ENCODE assay signal across 8 cellular contexts in genomic region chr2:9207641-9208301, GRCh38. TPM values are rescaled to one million over a fixed set of nuclear protein-coding genes. Genes with fewer than 3 reads are reported as not detected.
DNase-seq lines count a peak whose midpoint lies in the region; ATAC-seq and TF ChIP-seq lines count a peak whose summit lies in the region.

No MANE protein-coding gene starts in this region.

- H3K4me3 ChIP-seq in DND-41 (ENCODE audit: low read depth in 1 of 2, low read length in 2 of 2), result peak overlapping the region in 1 of 2 experiments; percentile 76; a peak in 2 of 4 replicates
- peak overlapping the region; percentile 60 for H3K4me3 ChIP-seq in Jurkat, Clone E6-1 (ENCODE audit: low read length)
- H3K4me3 ChIP-seq in iPS-11a (ENCODE audit: low read depth, low read length), result peak overlapping the region; percentile 67
- peak overlapping the region; percentile 77 for H3K4me3 ChIP-seq in skeletal muscle satellite cell (ENCODE audit: low read length)

- H3K27me3 Mint-ChIP-seq in activated T-cell treated with anti-CD3 and anti-CD28 coated beads, Interleukin-2, amount 50 U/mL, for 72 hours (ENCODE audit: low read depth), result peaks cover 53% of the 10 kb centered on the region

- H3K36me3 Mint-ChIP-seq in activated T-cell treated with anti-CD3 and anti-CD28 coated beads, Interleukin-2, amount 50 U/mL, for 72 hours (ENCODE audit: insufficient read depth in 2 of 2), result peaks cover 0 to 2% of the 10 kb centered on the region in 2 donors

- H3K27ac ChIP-seq in DND-41 (ENCODE audit: low read length), result no peak overlapping the region

- H4K20me1 ChIP-seq in DND-41 (ENCODE audit: insufficient read depth, low read length), result no peaks in the 10 kb centered on the region

- H3K36me3 ChIP-seq in DND-41 (ENCODE audit: insufficient read depth, low read length) (peaks cover 6% of the 10 kb centered on the region), skeletal muscle satellite cell (ENCODE audit: insufficient read depth, low read length) (peaks cover 13% of the 10 kb centered on the region)

- H3K4me2 ChIP-seq in DND-41 (ENCODE audit: insufficient read depth, low read length) (peak overlapping the region; percentile 84), skeletal muscle satellite cell (ENCODE audit: low read length) (peak overlapping the region; percentile 83)

- ATAC-seq in DND-41 (ENCODE audit: insufficient read depth, low read depth), result peak; percentile 20; the same call in 1 of the 3 replicates
- ATAC-seq in activated T-cell treated with anti-CD3 and anti-CD28 coated beads, Interleukin-2, amount 50 U/mL, for 72 hours (replicated peaks in 1 of 2), result no peak
- no peak for ATAC-seq in GM19324 (IDR thresholded peaks at IDR 0.05; ENCODE audit: low FRiP score, unreplicated experiment)

- peak overlapping the region; percentile 23 for H3K27ac Mint-ChIP-seq in activated T-cell treated with anti-CD3 and anti-CD28 coated beads, Interleukin-2, amount 50 U/mL, for 72 hours

- peak overlapping the region; percentile 54 to 64 for H3K4me3 Mint-ChIP-seq in activated T-cell treated with anti-CD3 and anti-CD28 coated beads, Interleukin-2, amount 50 U/mL, for 72 hours

- H2AFZ ChIP-seq in DND-41 (ENCODE audit: low read depth, low read length), result no peak overlapping the region

- H3K9me3 Mint-ChIP-seq in activated T-cell treated with anti-CD3 and anti-CD28 coated beads, Interleukin-2, amount 50 U/mL, for 72 hours, result no peaks in the 10 kb centered on the region

- TF ChIP-seq CTCF in DND-41 (IDR thresholded peaks at IDR 0.05; ENCODE audit: borderline replicate concordance, extremely low read depth, low read length, poor library complexity, severe bottlenecking), result no peak

- H3K27me3 ChIP-seq in DND-41 (ENCODE audit: insufficient read depth, low read length, poor library complexity), result no peaks in the 10 kb centered on the region
- no peaks in the 10 kb centered on the region for H3K27me3 ChIP-seq in skeletal muscle satellite cell (ENCODE audit: control insufficient read depth, insufficient read depth, low read length)

- H3K4me1 Mint-ChIP-seq in activated T-cell treated with anti-CD3 and anti-CD28 coated beads, Interleukin-2, amount 50 U/mL, for 72 hours (ENCODE audit: low read depth), result peaks cover 11% of the 10 kb centered on the region

- H3K9me3 ChIP-seq in DND-41 (ENCODE audit: insufficient read depth, low read length, severe bottlenecking) (no peaks in the 10 kb centered on the region), skeletal muscle satellite cell (replicated peaks; ENCODE audit: low read length) (no peaks in the 10 kb centered on the region)

- H3K79me2 ChIP-seq in DND-41 (ENCODE audit: insufficient read depth, low read length), result peaks cover 35% of the 10 kb centered on the region

- peak overlapping the region; percentile 69; the same call in 1 of the 2 replicates for H3K9ac ChIP-seq in DND-41 (ENCODE audit: low read depth, low read length)
- H3K9ac ChIP-seq in skeletal muscle satellite cell (ENCODE audit: low read depth, low read length), result peak overlapping the region; percentile 89

- DNase-seq in DND-41 (no peak), HuH-7 (ENCODE audit: low spot score) (no peak), NCI-H2081 treated with DMSO at 0.1 percent for 48 hours (lab: John Stamatoyannopoulos, UW) (no peak)
- DNase-seq in Jurkat, Clone E6-1 (ENCODE audit: low read depth, low spot score), result peak; percentile 44
- peak; percentile 8 to 14 for DNase-seq in activated T-cell treated with anti-CD3 and anti-CD28 coated beads, Interleukin-2, amount 50 U/mL, for 72 hours

- peaks cover 34% of the 10 kb centered on the region for H3K4me1 ChIP-seq in DND-41 (ENCODE audit: insufficient read depth, low read length)
- peaks cover 30% of the 10 kb centered on the region for H3K4me1 ChIP-seq in skeletal muscle satellite cell (ENCODE audit: control insufficient read depth, insufficient read depth, low read length)

RNA-seq across cellular contexts. Expression of gene ASAP2, which starts 1.2 kb away (rescaled TPM):
- 5.6 TPM for polyA plus RNA-seq in Jurkat, Clone E6-1 (2012; ENCODE audit: insufficient read depth, insufficient read length)
- total RNA-seq in activated T-cell treated with anti-CD3 and anti-CD28 coated beads, Interleukin-2, amount 50 U/mL, for 72 hours, result under 1 TPM; 0.10 to 0.42 TPM
- total RNA-seq in skeletal muscle satellite cell (2012; rRNA removed), result 43.7 and 51.2 TPM in 2 replicates

Comparison
In these comparisons a context has a peak if more than half of its experiments do, and no peak if none do; other contexts are left out.
1. DNase-seq: peak in Jurkat, Clone E6-1 (single experiment) and activated T-cell treated with anti-CD3 and anti-CD28 coated beads, Interleukin-2, amount 50 U/mL, for 72 hours (2 of 2); none in DND-41 (single experiment), HuH-7 (single experiment) and NCI-H2081 treated with DMSO at 0.1 percent for 48 hours (single experiment).